ENCODE assay signal across 8 cellular contexts in the genomic region with DNA sequence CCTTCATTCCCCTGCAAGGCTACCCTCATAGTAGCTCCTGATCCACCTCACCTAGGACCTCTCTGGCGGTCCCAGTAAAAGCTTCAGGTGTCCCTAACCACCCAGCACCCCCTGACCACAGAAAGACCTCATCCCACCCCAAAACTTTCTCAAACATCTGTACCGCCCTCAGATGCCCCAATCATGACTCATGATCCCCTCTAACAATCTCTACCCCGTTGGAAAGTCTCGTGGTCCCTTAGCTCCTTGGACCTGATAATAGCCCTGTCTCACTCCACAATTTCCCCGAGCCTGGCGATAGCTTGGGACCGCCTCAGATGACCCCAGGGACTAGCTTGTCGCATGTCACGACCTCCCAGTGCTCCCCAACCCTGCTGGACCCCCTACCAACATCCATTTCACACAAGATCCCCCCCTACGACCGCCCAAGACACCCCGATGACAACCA. TPM values are rescaled to one million over a fixed set of nuclear protein-coding genes. Genes with fewer than 3 reads are reported as not detected.
DNase-seq lines count a peak whose midpoint lies in the region; ATAC-seq and TF ChIP-seq lines count a peak whose summit lies in the region.

No MANE protein-coding gene starts in this region.

- 0 to 4% methylated on average over 4 of the region's 12 CpGs for WGBS in gastroesophageal sphincter (ENCODE audit: low coverage in 1 of 2), 2 donors

- peak overlapping the region; percentile 94 for H3K4me3 Mint-ChIP-seq in activated naive CD4-positive, alpha-beta T cell treated with anti-CD3 and anti-CD28 coated beads for 36 hours
- H3K4me3 Mint-ChIP-seq in activated CD4-positive, alpha-beta memory T cell treated with anti-CD3 and anti-CD28 coated beads, Interleukin-2, amount 10 ng/mL, durations not matched to agents 7 days and 5 days, result peak overlapping the region; percentile 97

- CTCF ChIA-PET in activated naive CD4-positive, alpha-beta T cell treated with anti-CD3 and anti-CD28 coated beads for 36 hours (lab: Charles Lee), result interaction anchor here (0.5 to 5.9 kb wide), 6 partner anchors 69 to 316 kb away, joined by 3 to 48 read pairs (median 4); a partner anchor contains a TSS
- CTCF ChIA-PET in activated CD4-positive, alpha-beta memory T cell treated with anti-CD3 and anti-CD28 coated beads, Interleukin-2, amount 10 ng/mL, durations not matched to agents 7 days and 5 days (lab: Charles Lee), result interaction anchor here (0.9 to 3.6 kb wide), 8 partner anchors 10 to 184 kb away, joined by 3 to 44 read pairs (median 4); a partner anchor contains a TSS

- H3K36me3 Mint-ChIP-seq in activated naive CD4-positive, alpha-beta T cell treated with anti-CD3 and anti-CD28 coated beads for 36 hours (ENCODE audit: low read depth), result peaks cover 6% of the 10 kb centered on the region
- peaks cover 17% of the 10 kb centered on the region for H3K36me3 Mint-ChIP-seq in activated CD4-positive, alpha-beta memory T cell treated with anti-CD3 and anti-CD28 coated beads, Interleukin-2, amount 10 ng/mL, durations not matched to agents 7 days and 5 days (ENCODE audit: low read depth)

- POLR2A ChIA-PET in activated CD4-positive, alpha-beta memory T cell treated with anti-CD3 and anti-CD28 coated beads, Interleukin-2, amount 10 ng/mL, durations not matched to agents 7 days and 5 days (lab: Charles Lee), result interaction anchor here (0.8 to 4.4 kb wide), 14 partner anchors 8 to 280 kb away, joined by 3 to 61 read pairs (median 7); a partner anchor contains a TSS

- no peaks in the 10 kb centered on the region for H3K9me3 Mint-ChIP-seq in activated naive CD4-positive, alpha-beta T cell treated with anti-CD3 and anti-CD28 coated beads for 36 hours
- H3K9me3 Mint-ChIP-seq in activated CD4-positive, alpha-beta memory T cell treated with anti-CD3 and anti-CD28 coated beads, Interleukin-2, amount 10 ng/mL, durations not matched to agents 7 days and 5 days, result no peaks in the 10 kb centered on the region

- no peak for TF ChIP-seq POLR2A in gastroesophageal sphincter (IDR thresholded peaks at IDR 0.05)

- peak overlapping the region; percentile 96 to 99 (median 98) for H3K9ac ChIP-seq in skeletal muscle tissue (ENCODE audit: low read depth in 1 of 3, low read length in 3 of 3)

- H3K36me3 ChIP-seq in gastroesophageal sphincter (peaks cover 0 to 26% of the 10 kb centered on the region in 2 donors), skeletal muscle tissue (ENCODE audit: control insufficient read depth in 3 of 3, insufficient read depth in 3 of 3, low read length in 3 of 3) (peaks cover 2 to 5% (median 4%) of the 10 kb centered on the region in 3 donors)

- no peaks in the 10 kb centered on the region for H3K9me3 ChIP-seq in gastroesophageal sphincter
- H3K9me3 ChIP-seq in skeletal muscle tissue (ENCODE audit: control insufficient read depth in 3 of 3, low read length in 3 of 3), result no peaks in the 10 kb centered on the region

- H3K27me3 ChIP-seq in gastroesophageal sphincter (no peaks in the 10 kb centered on the region), skeletal muscle tissue (ENCODE audit: control insufficient read depth in 3 of 3, insufficient read depth in 3 of 3, low read length in 3 of 3) (no peaks in the 10 kb centered on the region)

- peak overlapping the region; percentile 99 for H3K27ac Mint-ChIP-seq in activated naive CD4-positive, alpha-beta T cell treated with anti-CD3 and anti-CD28 coated beads for 36 hours
- H3K27ac Mint-ChIP-seq in activated CD4-positive, alpha-beta memory T cell treated with anti-CD3 and anti-CD28 coated beads, Interleukin-2, amount 10 ng/mL, durations not matched to agents 7 days and 5 days, result peak overlapping the region; percentile 99

- no peak for TF ChIP-seq EP300 in gastroesophageal sphincter (IDR thresholded peaks at IDR 0.05)

- peak; percentile 26 for DNase-seq in activated naive CD4-positive, alpha-beta T cell treated with anti-CD3 and anti-CD28 coated beads for 36 hours
- no peak for DNase-seq in activated naive CD4-positive, alpha-beta T cell treated with anti-CD3 and anti-CD28 coated beads, Interleukin-2, amount 50 U/mL, for 16 hours
- DNase-seq in activated CD4-positive, alpha-beta memory T cell treated with anti-CD3 and anti-CD28 coated beads, Interleukin-2, amount 10 ng/mL, durations not matched to agents 7 days and 5 days, result no peak

- H3K27ac ChIP-seq in gastroesophageal sphincter (peak overlapping the region; percentile 81 to 94 (median 88)), skeletal muscle tissue (ENCODE audit: low read depth, low read length) (peak overlapping the region; percentile 95)

- ATAC-seq in gastroesophageal sphincter (no peak), GM18909 (IDR thresholded peaks at IDR 0.05; ENCODE audit: poor library complexity, unreplicated experiment) (no peak), GM21390 (IDR thresholded peaks at IDR 0.05; ENCODE audit: unreplicated experiment) (no peak), HG02870 (IDR thresholded peaks at IDR 0.05; ENCODE audit: unreplicated experiment) (no peak)

- H3K4me1 ChIP-seq in gastroesophageal sphincter, result peaks cover 0 to 61% (median 22%) of the 10 kb centered on the region in 3 donors
- H3K4me1 ChIP-seq in skeletal muscle tissue (ENCODE audit: control insufficient read depth in 3 of 3, insufficient read depth in 3 of 3, low read length in 3 of 3), result peaks cover 15 to 30% (median 22%) of the 10 kb centered on the region in 3 donors

- TF ChIP-seq CTCF in gastroesophageal sphincter (IDR thresholded peaks at IDR 0.05), result no peak

- no peaks in the 10 kb centered on the region for H3K27me3 Mint-ChIP-seq in activated naive CD4-positive, alpha-beta T cell treated with anti-CD3 and anti-CD28 coated beads for 36 hours (ENCODE audit: low read depth)
- H3K27me3 Mint-ChIP-seq in activated CD4-positive, alpha-beta memory T cell treated with anti-CD3 and anti-CD28 coated beads, Interleukin-2, amount 10 ng/mL, durations not matched to agents 7 days and 5 days, result no peaks in the 10 kb centered on the region

- peak overlapping the region; percentile 73 to 82 for H3K4me3 ChIP-seq in gastroesophageal sphincter
- H3K4me3 ChIP-seq in skeletal muscle tissue (ENCODE audit: low read length in 3 of 3), result peak overlapping the region; percentile 96 to 98 (median 97)

- intact Hi-C loops in activated naive CD4-positive, alpha-beta T cell treated with anti-CD3 and anti-CD28 coated beads for 36 hours (cut with micrococcal nuclease), result loop anchor here (5.0 kb wide), 1 partner anchor 281 kb away; a partner anchor contains a TSS

- H3K4me1 Mint-ChIP-seq in activated naive CD4-positive, alpha-beta T cell treated with anti-CD3 and anti-CD28 coated beads for 36 hours (ENCODE audit: low read depth), result peaks cover 37% of the 10 kb centered on the region
- H3K4me1 Mint-ChIP-seq in activated CD4-positive, alpha-beta memory T cell treated with anti-CD3 and anti-CD28 coated beads, Interleukin-2, amount 10 ng/mL, durations not matched to agents 7 days and 5 days, result peaks cover 35% of the 10 kb centered on the region

RNA-seq across cellular contexts. Expression of a gene that starts 0.5 kb away (rescaled TPM):
- total RNA-seq in activated naive CD4-positive, alpha-beta T cell treated with anti-CD3 and anti-CD28 coated beads for 36 hours, result 100 to 1,000 TPM; 226 to 228 TPM
- 100 to 1,000 TPM; 217 to 220 TPM for total RNA-seq in activated CD4-positive, alpha-beta memory T cell treated with anti-CD3 and anti-CD28 coated beads, Interleukin-2, amount 10 ng/mL, durations not matched to agents 7 days and 5 days
- total RNA-seq in gastroesophageal sphincter (100 to 1,000 TPM; 244 to 299 (median 265) TPM), skeletal muscle tissue (202 TPM)

RNA-seq across cellular contexts. Expression of a gene that starts 1.6 kb away (rescaled TPM):
- total RNA-seq in activated naive CD4-positive, alpha-beta T cell treated with anti-CD3 and anti-CD28 coated beads for 36 hours, result 1 to 10 TPM; 1.5 to 2.0 TPM
- total RNA-seq in activated CD4-positive, alpha-beta memory T cell treated with anti-CD3 and anti-CD28 coated beads, Interleukin-2, amount 10 ng/mL, durations not matched to agents 7 days and 5 days, result 1 to 10 TPM; 7.6 to 7.9 TPM
- total RNA-seq in gastroesophageal sphincter, result 1 to 10 TPM; 5.0 to 9.3 (median 8.0) TPM
- total RNA-seq in skeletal muscle tissue, result 3.7 TPM

RNA-seq across cellular contexts. Expression of a gene that starts 11.0 kb away (rescaled TPM):
- total RNA-seq in activated naive CD4-positive, alpha-beta T cell treated with anti-CD3 and anti-CD28 coated beads for 36 hours, result 1 to 10 TPM; 2.1 to 2.8 TPM
- 10 to 100 TPM; 11.8 to 12.5 TPM for total RNA-seq in activated CD4-positive, alpha-beta memory T cell treated with anti-CD3 and anti-CD28 coated beads, Interleukin-2, amount 10 ng/mL, durations not matched to agents 7 days and 5 days
- total RNA-seq in gastroesophageal sphincter (10 to 100 TPM in 3 of 4 donors, 1 to 10 TPM in 1; 10.0 to 19.6 (median 15.2) TPM), skeletal muscle tissue (1.6 TPM)

RNA-seq across cellular contexts. Expression of a gene that starts 32.7 kb away (rescaled TPM):
- under 1 TPM; 0.19 to 0.30 TPM for total RNA-seq in activated naive CD4-positive, alpha-beta T cell treated with anti-CD3 and anti-CD28 coated beads for 36 hours
- total RNA-seq in activated CD4-positive, alpha-beta memory T cell treated with anti-CD3 and anti-CD28 coated beads, Interleukin-2, amount 10 ng/mL, durations not matched to agents 7 days and 5 days, result under 1 TPM in 1 of 2 experiments, not detected in 1; 0.23 TPM
- total RNA-seq in gastroesophageal sphincter, result not detected
- not detected for total RNA-seq in skeletal muscle tissue

RNA-seq across cellular contexts. Expression of a gene that starts 51.8 kb away (rescaled TPM):
- not detected for total RNA-seq in activated naive CD4-positive, alpha-beta T cell treated with anti-CD3 and anti-CD28 coated beads for 36 hours
- total RNA-seq in activated CD4-positive, alpha-beta memory T cell treated with anti-CD3 and anti-CD28 coated beads, Interleukin-2, amount 10 ng/mL, durations not matched to agents 7 days and 5 days, result not detected
- 1 to 10 TPM in 2 of 4 donors, under 1 TPM in 1, not detected in 1; 0.12 to 4.8 (median 4.5) TPM for total RNA-seq in gastroesophageal sphincter
- total RNA-seq in skeletal muscle tissue, result not detected
